Comparison of ENCODE assay signal across 8 cellular contexts in the genomic region with DNA sequence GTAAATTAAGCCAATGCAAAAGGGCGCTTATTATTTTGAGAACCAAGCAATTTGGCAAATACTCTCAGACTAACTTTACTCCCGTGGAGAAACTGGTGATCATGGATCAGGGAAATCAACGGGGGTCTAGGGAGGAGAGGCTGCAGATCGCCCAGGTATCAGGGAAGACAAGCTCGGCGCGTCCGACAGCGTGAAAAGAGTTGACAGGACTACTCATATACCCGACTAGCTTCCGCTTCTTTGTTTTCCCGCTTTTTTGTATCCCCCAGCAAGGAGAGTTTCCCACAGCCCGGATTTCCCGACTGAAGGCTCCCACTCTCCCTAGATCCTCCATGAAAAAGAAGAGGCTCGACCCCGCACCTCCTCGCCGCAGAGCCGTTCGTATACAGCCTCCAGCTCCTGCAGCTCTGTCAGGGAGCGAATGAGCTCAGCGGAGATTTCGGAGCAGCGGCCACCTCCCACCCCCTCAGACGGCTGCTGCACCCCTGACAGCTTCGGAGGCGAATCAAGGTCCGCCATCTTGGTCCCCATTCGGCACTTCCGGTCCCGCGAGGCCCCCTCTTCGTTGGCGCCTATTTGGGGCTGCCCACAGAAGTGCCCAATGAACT.
DNase-seq lines count a peak whose midpoint lies in the region; TF ChIP-seq lines count a peak whose summit lies in the region.

A gene (minus strand): TSS at position 542 of the 608 bp plus-strand sequence. CDS start 11 bp downstream, at position 531.

- peaks cover 44% of the 10 kb centered on the region for H3K4me1 ChIP-seq in OCI-LY3 (ENCODE audit: low read length)

- TF ChIP-seq CTCF in OCI-LY3 (IDR thresholded peaks at IDR 0.05; ENCODE audit: low read depth, low read length), result no peak

- H3K27ac ChIP-seq in OCI-LY3 (ENCODE audit: low read length), result peak within 1 kb of the TSS; percentile 81

- H3K4me2 ChIP-seq in OCI-LY3 (ENCODE audit: low read length), result peak within 1 kb of the TSS; percentile 88

- H4K20me1 ChIP-seq in OCI-LY3 (ENCODE audit: insufficient read depth, low read length), result peaks cover 32% of the 10 kb centered on the region

- H3K4me3 ChIP-seq in OCI-LY3 (ENCODE audit: low read length), result peak within 1 kb of the TSS; percentile 97

- H3K36me3 ChIP-seq in OCI-LY3 (replicated peaks; ENCODE audit: low read depth, low read length), result peaks cover 24% of the 10 kb centered on the region

- no peaks in the 10 kb centered on the region for H3K27me3 ChIP-seq in OCI-LY3 (ENCODE audit: low read depth, low read length)

- H3K9ac ChIP-seq in OCI-LY3 (ENCODE audit: low read length), result peak within 1 kb of the TSS; percentile 98

- H2AFZ ChIP-seq in OCI-LY3 (ENCODE audit: low read depth, low read length), result peak within 1 kb of the TSS; percentile 67

- H3K9me3 ChIP-seq in OCI-LY3 (ENCODE audit: insufficient read depth, low read length), result no peaks in the 10 kb centered on the region

- peaks cover 71% of the 10 kb centered on the region for H3K79me2 ChIP-seq in OCI-LY3 (ENCODE audit: low read length)

- DNase-seq in AG20443 (ENCODE audit: low spot score), result peak; percentile 94
- DNase-seq in GM19238 (ENCODE audit: insufficient read length, low spot score), result peak; percentile 76
- DNase-seq in HK-2 (ENCODE audit: unreplicated experiment), result peak; percentile 86
- DNase-seq in activated T-cell treated with anti-CD3 and anti-CD28 coated beads for 24 hours (ENCODE audit: low read depth), result peak; percentile 86
- DNase-seq in epidermal melanocyte (ENCODE audit: insufficient read length, low spot score), result peak; percentile 83
- DNase-seq in middle frontal gyrus (ENCODE audit: extremely low spot score, low spot score), result peak; percentile 70
- peak; percentile 85 to 89 for DNase-seq in stimulated activated CD8-positive, alpha-beta memory T cell treated with anti-CD3 and anti-CD28 coated beads, Interleukin-2, amount 100 ng/mL, for 48 hours (ENCODE audit: low read depth in 2 of 2)

Comparison
In these comparisons a context has a peak if more than half of its experiments do, and no peak if none do; other contexts are left out.
1. Peak in every context shown above with its lines: DNase-seq, H3K4me3 ChIP-seq and H3K27ac ChIP-seq.